18 cellular contexts compared by ENCODE assay signal in genomic region chr15:84575493-84575892, GRCh38. TPM values are rescaled to one million over a fixed set of nuclear protein-coding genes. Genes with fewer than 3 reads are reported as not detected.
DNase-seq lines count a peak whose midpoint lies in the region; TF ChIP-seq lines count a peak whose summit lies in the region.
"Had no signal": no experiment of that assay in that cellular context is flagged by ENCODE, and none has a peak within 500 bp of the region (broad histone marks: within the 10 kb centered on the region; RNA-seq: fewer than 3 reads in every experiment).

No MANE protein-coding gene starts in this region.

- H2BK15ac ChIP-seq in H9 (ENCODE audit: low read depth, low read length) = no peak overlapping the region

- no peak for TF ChIP-seq POLR2A in stomach (IDR thresholded peaks at IDR 0.05)

- H3K4me3 ChIP-seq in brain microvascular endothelial cell (ENCODE audit: low read depth, low read length) (no peak overlapping the region), stomach (no peak overlapping the region)
- H3K4me3 ChIP-seq: BLaER1, GM12878, GM23248 had no signal

- no peak overlapping the region for H3K27ac Mint-ChIP-seq in H9
- no peak overlapping the region for H3K27ac Mint-ChIP-seq in endothelial cell (ENCODE audit: unreplicated experiment)
- H3K27ac Mint-ChIP-seq: CD4-positive, CD25-positive, alpha-beta regulatory T cell; CD8-positive, alpha-beta T cell had no signal

- no peaks in the 10 kb centered on the region for H3K36me3 Mint-ChIP-seq in H9 (ENCODE audit: insufficient read depth in 1 of 3, low read depth in 3 of 3)
- H3K36me3 Mint-ChIP-seq in endothelial cell (ENCODE audit: low read depth, unreplicated experiment) = no peaks in the 10 kb centered on the region
- H3K36me3 Mint-ChIP-seq: CD4-positive, CD25-positive, alpha-beta regulatory T cell; CD8-positive, alpha-beta T cell had no signal

- no peak overlapping the region for H4K5ac ChIP-seq in H9 (ENCODE audit: insufficient read length, low read depth, low read length)

- H3K79me1 ChIP-seq in H9 (ENCODE audit: insufficient read depth, low read depth, low read length, poor library complexity, severe bottlenecking) = no peaks in the 10 kb centered on the region

- WGBS in H9 (ENCODE audit: extremely low coverage, insufficient read length, low lambda C conversion rate) = no CpG with 5 or more reads among the region's 4 CpGs
- 83 to 90% (median 89%) methylated on average over 4 of the region's 4 CpGs for WGBS in stomach, 5 donors

- H3K18ac ChIP-seq in H9 (ENCODE audit: insufficient read length, low read depth, low read length) = no peak overlapping the region

- H3K4me1 ChIP-seq in H9 (ENCODE audit: insufficient read depth, low read length) (no peaks in the 10 kb centered on the region), stomach (peaks cover 0 to 15% (median 3%) of the 10 kb centered on the region in 4 donors)
- H3K4me1 ChIP-seq: BLaER1 had no signal

- H3T11ph ChIP-seq in H9 (ENCODE audit: low read length) = no peak overlapping the region

- H3K79me2 ChIP-seq in H9 (ENCODE audit: insufficient read depth, low read length) = no peaks in the 10 kb centered on the region

- no peaks in the 10 kb centered on the region for H3K23me2 ChIP-seq in H9 (ENCODE audit: insufficient read length, low read depth, low read length, poor library complexity, severe bottlenecking)

- in situ Hi-C loops in brain microvascular endothelial cell (cut with HindIII; ENCODE audit: low pct_ligation_motif_present, low sequenced_read_pairs) = no loop called here

- no peak overlapping the region for H3K4ac ChIP-seq in H9 (ENCODE audit: low read depth, low read length)

- H3K9ac ChIP-seq in H9 (ENCODE audit: extremely low read depth, insufficient read length, low read length) = no peak overlapping the region
- H3K9ac ChIP-seq: BLaER1, GM23248 had no signal

- no peaks in the 10 kb centered on the region for H3K9me3 ChIP-seq in H9 (ENCODE audit: control insufficient read depth, low read depth, low read length)
- no peaks in the 10 kb centered on the region for H3K9me3 ChIP-seq in stomach
- H3K9me3 ChIP-seq: BLaER1, Caco-2 had no signal

- H2BK5ac ChIP-seq in H9 (ENCODE audit: insufficient read length, low read length) = no peak overlapping the region

- peaks cover 6% of the 10 kb centered on the region for H3K27me3 Mint-ChIP-seq in H9 (ENCODE audit: low read depth)
- H3K27me3 Mint-ChIP-seq in endothelial cell (ENCODE audit: unreplicated experiment) = peaks cover 6% of the 10 kb centered on the region

- no peak overlapping the region for H2BK12ac ChIP-seq in H9 (ENCODE audit: insufficient read length, low read depth, low read length)

- no peaks in the 10 kb centered on the region for H3K36me3 ChIP-seq in brain microvascular endothelial cell (replicated peaks)
- H3K36me3 ChIP-seq in stomach = no peaks in the 10 kb centered on the region
- H3K36me3 ChIP-seq: BLaER1 had no signal

- no peak overlapping the region for H3K27ac ChIP-seq in H9 (ENCODE audit: insufficient read length, low read depth, low read length)
- no peak overlapping the region for H3K27ac ChIP-seq in brain microvascular endothelial cell
- H3K27ac ChIP-seq in stomach = no peak overlapping the region
- H3K27ac ChIP-seq: BLaER1, C4-2B, GM23248 had no signal

- H2BK120ac ChIP-seq in H9 (ENCODE audit: low read depth, low read length, poor library complexity, severe bottlenecking) = no peak overlapping the region

- H3K23ac ChIP-seq in H9 (ENCODE audit: insufficient read length, low read depth, low read length) = no peak overlapping the region

- H4K20me1 ChIP-seq in H9 (ENCODE audit: control insufficient read depth, insufficient read depth, insufficient read length) = no peaks in the 10 kb centered on the region
- H4K20me1 ChIP-seq: BLaER1 had no signal

- H2AFZ ChIP-seq in H9 (ENCODE audit: low read length) = no peak overlapping the region
- H2AFZ ChIP-seq: GM23248 had no signal

- no peak overlapping the region for H3K14ac ChIP-seq in H9 (ENCODE audit: insufficient read depth, low read length)

- TF ChIP-seq CTCF in H9 (conservative IDR thresholded peaks at IDR 0.05) (peak; percentile 37; the same call in 2 of the 3 replicates), brain microvascular endothelial cell (IDR thresholded peaks at IDR 0.05; ENCODE audit: low read depth, low read length, missing control alignments) (peak; percentile 22), endothelial cell (IDR thresholded peaks at IDR 0.05; ENCODE audit: unreplicated experiment) (peak; percentile 16), stomach (IDR thresholded peaks at IDR 0.05) (no peak)

- H4K91ac ChIP-seq in H9 (ENCODE audit: insufficient read length, low read depth, low read length) = no peak overlapping the region

- no peak overlapping the region for H3K56ac ChIP-seq in H9 (ENCODE audit: insufficient read length, low read depth, low read length)

- H2BK20ac ChIP-seq in H9 (ENCODE audit: low read depth, low read length, poor library complexity, severe bottlenecking) = no peak overlapping the region

- TF ChIP-seq EP300 in stomach (IDR thresholded peaks at IDR 0.05) = no peak

- no peak overlapping the region for H2AK5ac ChIP-seq in H9 (ENCODE audit: insufficient read length, low read length)

- intact Hi-C loops in stomach (cut with DNase I; ENCODE audit: low total_unique reads) = no loop called here

- no peak overlapping the region for H4K8ac ChIP-seq in H9 (replicated peaks; ENCODE audit: insufficient read length, low read depth, low read length)

- H3K4me1 Mint-ChIP-seq in H9 (peaks cover 4 to 6% of the 10 kb centered on the region in 2 experiments), endothelial cell (ENCODE audit: unreplicated experiment) (peaks cover 3% of the 10 kb centered on the region)

- no peaks in the 10 kb centered on the region for H3K9me3 Mint-ChIP-seq in H9
- H3K9me3 Mint-ChIP-seq in endothelial cell (ENCODE audit: unreplicated experiment) = no peaks in the 10 kb centered on the region
- H3K9me3 Mint-ChIP-seq: CD4-positive, CD25-positive, alpha-beta regulatory T cell; CD8-positive, alpha-beta T cell had no signal

- H3K27me3 ChIP-seq in H9 (ENCODE audit: insufficient read depth, low read length) (no peaks in the 10 kb centered on the region), brain microvascular endothelial cell (replicated peaks) (no peaks in the 10 kb centered on the region), stomach (no peaks in the 10 kb centered on the region)
- H3K27me3 ChIP-seq: BLaER1 had no signal

- H3K4me3 Mint-ChIP-seq in H9 (no peak overlapping the region), endothelial cell (ENCODE audit: unreplicated experiment) (no peak overlapping the region)
- H3K4me3 Mint-ChIP-seq: CD4-positive, CD25-positive, alpha-beta regulatory T cell; CD8-positive, alpha-beta T cell had no signal

- no peak overlapping the region for H3K4me2 ChIP-seq in H9 (ENCODE audit: insufficient read depth, insufficient read length, low read length)
- H3K4me2 ChIP-seq: BLaER1 had no signal

- no peak for DNase-seq in H9
- DNase-seq in brain microvascular endothelial cell = no peak
- DNase-seq in endothelial cell (ENCODE audit: low spot score) = no peak
- no peak for DNase-seq in stomach
- DNase-seq in UCSD-AML1 (lab: John Stamatoyannopoulos, UW; ENCODE audit: unreplicated experiment) = no peak
- DNase-seq in NAMALWA (ENCODE audit: low spot score) = no peak
- DNase-seq: Caco-2; CD4-positive, CD25-positive, alpha-beta regulatory T cell; CD8-positive, alpha-beta T cell; DMS153; DMS79; EL; GDM1; GM23248; H7 had no signal

RNA-seq across cellular contexts. Expression of gene ZSCAN2, which starts 25.3 kb away (rescaled TPM):
- 28.4 and 31.2 TPM in 2 replicates for total RNA-seq in H9 (2021)
- total RNA-seq in endothelial cell (ENCODE audit: unreplicated experiment) = 22.0 TPM
- 10 to 100 TPM in 2 of 5 donors, 1 to 10 TPM in 3; 1.2 to 28.1 (median 7.3) TPM for total RNA-seq in stomach
- 1 to 10 TPM; 3.0 to 8.5 (median 5.7) TPM for polyA plus RNA-seq in stomach

Comparison
In these comparisons a context has a peak if more than half of its experiments do, and no peak if none do; other contexts are left out.
1. CTCF ChIP-seq: peak in H9 (single experiment), brain microvascular endothelial cell (single experiment) and endothelial cell (single experiment); none in stomach (0 of 7).